In the genomic region with DNA sequence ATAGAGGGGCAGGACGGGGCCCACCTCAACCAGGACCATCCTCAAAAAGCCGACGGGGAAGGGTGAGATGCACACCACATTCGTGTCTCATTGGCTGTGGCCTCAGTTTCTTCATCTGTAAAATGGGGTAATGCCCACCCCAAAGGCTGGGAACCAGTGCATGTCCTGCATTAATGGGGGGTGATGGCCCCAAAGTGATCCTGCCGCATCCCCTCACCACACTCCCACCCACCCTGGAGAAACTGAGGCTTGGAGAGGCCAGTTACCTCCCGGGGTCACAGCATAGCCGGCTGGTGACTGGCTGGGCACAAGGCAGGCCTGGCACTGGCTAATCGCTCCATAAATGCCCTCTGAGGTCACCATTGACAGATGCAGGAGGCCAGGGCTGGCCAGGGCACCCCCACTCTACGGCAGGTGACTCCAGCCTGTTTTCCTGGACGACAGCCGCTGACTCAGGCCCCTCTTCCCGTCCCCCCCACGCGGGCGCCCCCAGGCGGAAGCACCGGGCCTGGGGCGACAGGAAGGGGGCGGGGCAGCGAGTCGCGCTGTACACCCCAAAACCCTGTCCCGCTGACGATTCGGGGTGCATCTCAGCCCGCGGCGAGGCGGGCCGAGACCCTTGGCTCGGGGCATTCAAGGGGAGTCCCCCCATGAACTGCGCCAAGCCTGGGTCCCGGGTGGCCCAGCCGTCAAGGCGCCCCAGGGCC, we compare ENCODE assay signal across 8 cellular contexts. TPM values are rescaled to one million over a fixed set of nuclear protein-coding genes. Genes with fewer than 3 reads are reported as not detected.
A peak's percentile ranks its signal among the peaks of the same experiment; 100 is the strongest.
DNase-seq lines count a peak whose midpoint lies in the region; ATAC-seq, FAIRE-seq and TF ChIP-seq lines count a peak whose summit lies in the region.

No MANE protein-coding gene starts in this region.

- H3K4me3 ChIP-seq in subcutaneous abdominal adipose tissue (ENCODE audit: low read depth in 1 of 5, low read length in 5 of 5): peak overlapping the region in 4 of 5 donors; percentile 42 to 80 (median 62)

- peaks cover 0 to 8% (median 6%) of the 10 kb centered on the region in 5 donors for H3K36me3 ChIP-seq in subcutaneous abdominal adipose tissue (ENCODE audit: control insufficient read depth in 5 of 5, insufficient read depth in 5 of 5, low read length in 5 of 5)

- H3K9me3 ChIP-seq in subcutaneous abdominal adipose tissue (ENCODE audit: control insufficient read depth in 5 of 5, low read length in 5 of 5): no peaks in the 10 kb centered on the region

- H3K27me3 Mint-ChIP-seq in memory B cell: no peaks in the 10 kb centered on the region

- FAIRE-seq in HTR-8/SVneo (lab: Jason Lieb, UNC): peak; percentile 20

- H3K36me3 Mint-ChIP-seq in memory B cell: peaks cover 2% of the 10 kb centered on the region

- peak; percentile 22 for TF ChIP-seq CTCF in GM13976 (IDR thresholded peaks at IDR 0.05; ENCODE audit: borderline replicate concordance, control extremely low read depth, extremely low read depth, insufficient read depth, missing control alignments)

- peak overlapping the region; percentile 93 for H3K27ac ChIP-seq in subcutaneous abdominal adipose tissue (ENCODE audit: low read depth, low read length)

- peak; percentile 0 for ATAC-seq in activated CD4-positive, CD25-positive, alpha-beta regulatory T cell treated with anti-CD3 and anti-CD28 coated beads, Interleukin-2, amount 50 U/mL, for 24 hours
- ATAC-seq in memory B cell (ENCODE audit: low read depth) (peak; percentile 1), HG03521 (IDR thresholded peaks at IDR 0.05; ENCODE audit: unreplicated experiment) (no peak)

- peak overlapping the region; percentile 82 for H3K27ac Mint-ChIP-seq in memory B cell

- H3K9ac ChIP-seq in subcutaneous abdominal adipose tissue (ENCODE audit: low read length in 5 of 5): peak overlapping the region in 3 of 5 donors; percentile 59 to 84 (median 69)

- H3K27me3 ChIP-seq in subcutaneous abdominal adipose tissue (ENCODE audit: control insufficient read depth in 5 of 5, insufficient read depth in 4 of 5, low read length in 5 of 5): no peaks in the 10 kb centered on the region

- DNase-seq in GM13976 (ENCODE audit: low spot score) (no peak), HTR-8/SVneo (ENCODE audit: insufficient read length, low spot score) (no peak), dermis microvascular lymphatic vessel endothelial cell (ENCODE audit: low read depth in 2 of 2) (peak; percentile 82 to 95), memory B cell (ENCODE audit: low spot score in 2 of 2) (peak; percentile 63 to 81), OCI-M2 (lab: John Stamatoyannopoulos, UW; ENCODE audit: unreplicated experiment) (no peak)

- peak overlapping the region; percentile 60 for H3K4me3 Mint-ChIP-seq in memory B cell

- in situ Hi-C loops in GM13976 (cut with MboI; ENCODE audit: low sequenced_read_pairs, unreplicated experiment): no loop called here

- H3K9me3 Mint-ChIP-seq in memory B cell: no peaks in the 10 kb centered on the region

- H3K4me1 ChIP-seq in subcutaneous abdominal adipose tissue (ENCODE audit: control insufficient read depth in 5 of 5, insufficient read depth in 5 of 5, low read length in 5 of 5): peaks cover 2 to 57% (median 51%) of the 10 kb centered on the region in 5 donors

- H3K4me1 Mint-ChIP-seq in memory B cell: peaks cover 9% of the 10 kb centered on the region

RNA-seq across cellular contexts. Expression of a gene that starts 0.5 kb away (rescaled TPM):
- 4.9 and 7.0 TPM in 2 replicates for total RNA-seq in dermis microvascular lymphatic vessel endothelial cell

RNA-seq across cellular contexts. Expression of a gene that starts 6.3 kb away (rescaled TPM):
- total RNA-seq in dermis microvascular lymphatic vessel endothelial cell: 16.8 and 23.6 TPM in 2 replicates

RNA-seq across cellular contexts. Expression of a gene that starts 10.1 kb away (rescaled TPM):
- 0.64 and 1.9 TPM in 2 replicates for total RNA-seq in dermis microvascular lymphatic vessel endothelial cell

RNA-seq across cellular contexts. Expression of a gene that starts 21.2 kb away (rescaled TPM):
- 118 and 189 TPM in 2 replicates for total RNA-seq in dermis microvascular lymphatic vessel endothelial cell

RNA-seq across cellular contexts. Expression of a gene that starts 27.4 kb away (rescaled TPM):
- total RNA-seq in dermis microvascular lymphatic vessel endothelial cell: 16.4 and 19.7 TPM in 2 replicates

Comparison
In these comparisons a context has a peak if more than half of its experiments do, and no peak if none do; other contexts are left out.
1. DNase-seq: peak in dermis microvascular lymphatic vessel endothelial cell (2 of 2) and memory B cell (2 of 2); none in GM13976 (single experiment), HTR-8/SVneo (single experiment) and OCI-M2 (single experiment).